In the genomic region with DNA sequence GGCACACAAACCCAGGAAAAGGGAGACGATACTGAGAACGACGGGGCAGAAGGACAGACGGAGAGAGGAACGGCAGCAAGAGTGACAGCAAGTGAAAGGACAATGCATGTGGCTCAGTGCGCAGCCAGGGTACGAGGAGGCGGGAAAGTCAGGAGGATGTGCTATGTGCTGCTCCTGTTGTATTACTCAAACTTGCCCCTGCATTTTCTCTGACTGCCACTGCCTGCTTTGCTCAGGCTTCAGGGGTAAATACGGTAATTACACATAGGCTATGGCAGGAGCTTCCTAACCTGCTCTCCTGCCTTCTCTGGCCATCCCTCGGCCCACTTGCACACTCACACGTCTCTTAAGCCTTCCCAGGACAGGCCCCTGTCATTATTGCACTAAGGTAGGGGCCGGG, we compare ENCODE assay signal across 2 cellular contexts.
TF ChIP-seq lines count a peak whose summit lies in the region.

No MANE protein-coding gene starts in this region.

TF ChIP-seq in HepG2, 621 proteins besides CTCF, POLR2A, EP300 and RAD21:
- TF ChIP-seq GZF1 (CRISPR knock-in tag; IDR thresholded peaks at IDR 0.05) (peak; percentile 98), ZNF670 (CRISPR knock-in tag; IDR thresholded peaks at IDR 0.05; ENCODE audit: borderline replicate concordance) (no peak)

TF ChIP-seq in endothelial cell of umbilical vein, 7 proteins besides CTCF, POLR2A, EP300 and RAD21:
- TF ChIP-seq MYC (IDR thresholded peaks at IDR 0.05; ENCODE audit: low read depth, low read length) (no peak), POLR2AphosphoS5 (IDR thresholded peaks at IDR 0.05; ENCODE audit: insufficient read depth, low read depth, low read length) (no peak), JUN (IDR thresholded peaks at IDR 0.05; ENCODE audit: borderline replicate concordance, insufficient read depth, insufficient read length, low read depth) (no peak), MAX (IDR thresholded peaks at IDR 0.05; ENCODE audit: insufficient read depth, insufficient read length) (no peak), GATA2 (IDR thresholded peaks at IDR 0.05; ENCODE audit: insufficient read depth, insufficient read length, low read depth, low read length) (no peak), FOS (IDR thresholded peaks at IDR 0.05; ENCODE audit: borderline replicate concordance, insufficient read depth, low read length) (no peak), EZH2 (IDR thresholded peaks at IDR 0.05; ENCODE audit: borderline replicate concordance, low read depth, low read length, severe bottlenecking) (no peak)
